ENCODE assay signal across 26 cellular contexts in the genomic region with DNA sequence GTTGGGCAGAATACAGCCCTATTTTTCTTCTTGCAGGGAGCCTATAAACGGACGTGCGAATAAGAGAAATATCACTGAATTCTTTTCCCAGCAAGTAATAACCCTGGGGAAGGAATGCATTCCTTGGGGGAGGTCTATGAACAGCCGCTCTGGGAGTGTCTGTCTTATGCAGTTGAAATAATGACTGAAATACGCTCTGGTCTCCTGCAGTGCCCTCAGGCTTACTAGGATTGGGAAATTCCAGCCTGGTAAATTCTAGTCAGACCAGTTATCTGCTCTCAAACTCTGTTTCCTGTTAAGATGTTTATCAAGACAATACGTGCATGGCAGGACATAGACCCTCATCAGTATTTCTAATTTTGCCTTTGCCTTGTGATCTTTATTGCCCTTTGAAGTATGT.
"Had no signal": no experiment of that assay in that cellular context is flagged by ENCODE, and none has a peak within 500 bp of the region (broad histone marks: within the 10 kb centered on the region; RNA-seq: fewer than 3 reads in every experiment).

No MANE protein-coding gene starts in this region.

- H3K9me3 Mint-ChIP-seq: activated CD4-positive, alpha-beta memory T cell treated with anti-CD3 and anti-CD28 coated beads, Interleukin-2, amount 10 ng/mL, durations not matched to agents 7 days and 5 days; activated CD4-positive, alpha-beta T cell treated with anti-CD3 and anti-CD28 coated beads, Interleukin-2, amount 10 ng/mL, durations not matched to agents 7 days and 5 days; activated naive CD4-positive, alpha-beta T cell treated with anti-CD3 and anti-CD28 coated beads, Interleukin-2, amount 50 U/mL, for 24 hours; activated T-cell treated with anti-CD3 and anti-CD28 coated beads, Interleukin-2, amount 50 U/mL, for 24 hours had no signal

- H2AFZ ChIP-seq: neural progenitor cell had no signal

- H3K4me3 ChIP-seq: breast epithelium, left lung, lower lobe of right lung, neural progenitor cell, right atrium auricular region, stomach, thyroid gland, upper lobe of right lung had no signal

- DNase-seq: activated CD4-positive, alpha-beta memory T cell treated with anti-CD3 and anti-CD28 coated beads, Interleukin-2, amount 10 ng/mL, durations not matched to agents 7 days and 5 days; activated CD4-positive, alpha-beta T cell treated with anti-CD3 and anti-CD28 coated beads for 1 hour; activated CD4-positive, alpha-beta T cell treated with anti-CD3 and anti-CD28 coated beads, Interleukin-2, amount 10 ng/mL, durations not matched to agents 7 days and 5 days; activated CD8-positive, alpha-beta memory T cell treated with anti-CD3 and anti-CD28 coated beads, Interleukin-2, amount 50 U/mL, for 48 hours; activated naive CD8-positive, alpha-beta T cell treated with anti-CD3 and anti-CD28 coated beads, Interleukin-2, amount 50 U/mL, for 24 hours; activated T-cell treated with anti-CD3 and anti-CD28 coated beads, Interleukin-2, amount 50 U/mL, for 24 hours; amygdala; central memory CD4-positive, alpha-beta T cell; left lung; lower lobe of right lung; mesendoderm; natural killer cell; occipital lobe; stimulated activated CD4-positive, alpha-beta T cell treated with anti-CD3 and anti-CD28 coated beads, Interleukin-15, amount 100 ng/mL, for 24 hours; stimulated activated CD4-positive, alpha-beta T cell treated with anti-CD3 and anti-CD28 coated beads, Interleukin-2, amount 100 ng/mL, for 24 hours; stimulated activated naive B cell treated with anti-CD40 and anti-IgM and Interleukin-4, amounts not matched to agents 10 μg/mL and 1 μg/mL and 100 μg/mL, for 72 hours; stomach; T-helper 9 cell; thyroid gland; upper lobe of right lung had no signal

- H3K36me3 Mint-ChIP-seq: activated naive CD4-positive, alpha-beta T cell treated with anti-CD3 and anti-CD28 coated beads, Interleukin-2, amount 50 U/mL, for 24 hours; natural killer cell; neural progenitor cell; stimulated activated naive B cell treated with anti-CD40 and anti-IgM and Interleukin-4, amounts not matched to agents 10 μg/mL and 1 μg/mL and 100 μg/mL, for 72 hours had no signal

- H3K4me1 ChIP-seq: breast epithelium, left lung, lower lobe of right lung, neural progenitor cell, right atrium auricular region, stomach, thyroid gland, upper lobe of right lung had no signal

- H3K4me3 Mint-ChIP-seq: activated CD4-positive, alpha-beta memory T cell treated with anti-CD3 and anti-CD28 coated beads, Interleukin-2, amount 10 ng/mL, durations not matched to agents 7 days and 5 days; activated CD4-positive, alpha-beta T cell treated with anti-CD3 and anti-CD28 coated beads, Interleukin-2, amount 10 ng/mL, durations not matched to agents 7 days and 5 days; activated naive CD4-positive, alpha-beta T cell treated with anti-CD3 and anti-CD28 coated beads, Interleukin-2, amount 50 U/mL, for 24 hours; activated naive CD8-positive, alpha-beta T cell treated with anti-CD3 and anti-CD28 coated beads, Interleukin-2, amount 50 U/mL, for 24 hours; activated T-cell treated with anti-CD3 and anti-CD28 coated beads, Interleukin-2, amount 50 U/mL, for 24 hours; natural killer cell; neural progenitor cell; stimulated activated naive B cell treated with anti-CD40 and anti-IgM and Interleukin-4, amounts not matched to agents 10 μg/mL and 1 μg/mL and 100 μg/mL, for 72 hours had no signal

- H3K27ac ChIP-seq: breast epithelium, left lung, lower lobe of right lung, neural progenitor cell, right atrium auricular region, stomach, thyroid gland, upper lobe of right lung, WERI-Rb-1 had no signal

- H3K4me2 ChIP-seq: neural progenitor cell had no signal

- H3K27me3 ChIP-seq: breast epithelium, left lung, neural progenitor cell, right atrium auricular region, stomach, thyroid gland, upper lobe of right lung had no signal

- H3K9ac ChIP-seq: neural progenitor cell had no signal

- ATAC-seq: activated naive CD8-positive, alpha-beta T cell treated with anti-CD3 and anti-CD28 coated beads, Interleukin-2, amount 50 U/mL, for 24 hours; left lung; lower lobe of right lung; natural killer cell; stimulated activated naive B cell treated with anti-CD40 and anti-IgM and Interleukin-4, amounts not matched to agents 10 μg/mL and 1 μg/mL and 100 μg/mL, for 72 hours; upper lobe of right lung had no signal

- H3K27ac Mint-ChIP-seq: activated CD4-positive, alpha-beta memory T cell treated with anti-CD3 and anti-CD28 coated beads, Interleukin-2, amount 10 ng/mL, durations not matched to agents 7 days and 5 days; activated CD4-positive, alpha-beta T cell treated with anti-CD3 and anti-CD28 coated beads, Interleukin-2, amount 10 ng/mL, durations not matched to agents 7 days and 5 days; activated naive CD4-positive, alpha-beta T cell treated with anti-CD3 and anti-CD28 coated beads, Interleukin-2, amount 50 U/mL, for 24 hours; activated naive CD8-positive, alpha-beta T cell treated with anti-CD3 and anti-CD28 coated beads, Interleukin-2, amount 50 U/mL, for 24 hours; activated T-cell treated with anti-CD3 and anti-CD28 coated beads, Interleukin-2, amount 50 U/mL, for 24 hours; activated T-helper 2 cell treated with anti-CD3 and anti-CD28 coated beads, Interferon-gamma antibody, Interleukin-2, Interleukin-4, amounts not matched to agents 10 μg/mL and 5 μg/mL and 100 μg/mL, durations not matched to agents 14 hours and 24 hours and 36 hours; natural killer cell; neural progenitor cell; stimulated activated naive B cell treated with anti-CD40 and anti-IgM and Interleukin-4, amounts not matched to agents 10 μg/mL and 1 μg/mL and 100 μg/mL, for 72 hours had no signal

- H3K9me3 ChIP-seq: lower lobe of right lung, stomach, thyroid gland, upper lobe of right lung had no signal

- H3K36me3 ChIP-seq: breast epithelium, left lung, lower lobe of right lung, neural progenitor cell, right atrium auricular region, stomach, thyroid gland, upper lobe of right lung, WERI-Rb-1 had no signal

- H3K4me1 Mint-ChIP-seq: activated CD4-positive, alpha-beta memory T cell treated with anti-CD3 and anti-CD28 coated beads, Interleukin-2, amount 10 ng/mL, durations not matched to agents 7 days and 5 days; activated CD4-positive, alpha-beta T cell treated with anti-CD3 and anti-CD28 coated beads, Interleukin-2, amount 10 ng/mL, durations not matched to agents 7 days and 5 days; activated naive CD4-positive, alpha-beta T cell treated with anti-CD3 and anti-CD28 coated beads, Interleukin-2, amount 50 U/mL, for 24 hours; activated naive CD8-positive, alpha-beta T cell treated with anti-CD3 and anti-CD28 coated beads, Interleukin-2, amount 50 U/mL, for 24 hours; natural killer cell; neural progenitor cell; stimulated activated naive B cell treated with anti-CD40 and anti-IgM and Interleukin-4, amounts not matched to agents 10 μg/mL and 1 μg/mL and 100 μg/mL, for 72 hours had no signal
